1 cellular context compared by ENCODE assay signal in the genomic region with DNA sequence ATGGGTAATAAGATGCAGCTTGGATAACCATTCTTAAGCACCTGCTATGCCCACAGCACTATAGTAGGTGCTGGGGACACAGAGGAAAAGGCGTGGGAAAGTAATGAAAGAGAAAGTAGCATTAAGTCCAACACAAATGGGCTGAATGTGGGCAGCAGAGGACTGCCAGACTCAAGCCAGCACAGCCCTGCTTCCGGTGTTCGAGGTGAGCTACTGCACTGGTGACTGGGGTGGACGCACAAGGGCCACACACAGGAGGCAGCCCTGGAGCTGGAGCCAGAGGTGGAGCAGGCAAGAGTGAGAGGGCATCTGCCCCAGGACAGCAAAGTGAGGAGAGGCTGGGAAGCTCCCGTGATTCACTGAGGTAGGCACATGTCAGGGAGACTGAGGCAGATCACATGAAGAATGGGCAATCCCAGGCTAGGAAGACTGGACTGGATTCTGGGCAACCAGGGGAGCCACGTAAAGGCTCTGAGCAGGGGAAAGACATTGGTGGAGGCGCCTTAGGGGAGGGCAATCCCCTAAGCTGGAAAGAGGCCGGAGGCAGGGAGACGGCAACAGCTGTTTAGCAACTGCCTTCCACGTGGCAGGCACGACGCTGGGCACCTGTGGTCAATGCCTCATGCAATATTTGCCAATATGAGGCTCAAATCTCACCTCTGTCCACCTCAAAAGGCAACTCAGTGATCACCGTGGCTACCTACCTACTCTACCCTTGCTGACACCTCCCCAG.
TF ChIP-seq lines count a peak whose summit lies in the region.

No MANE protein-coding gene starts in this region.

TF ChIP-seq in HEK293, 187 proteins besides CTCF, POLR2A, EP300 and RAD21 (continued from another document):
- TF ChIP-seq, protein P1, sequence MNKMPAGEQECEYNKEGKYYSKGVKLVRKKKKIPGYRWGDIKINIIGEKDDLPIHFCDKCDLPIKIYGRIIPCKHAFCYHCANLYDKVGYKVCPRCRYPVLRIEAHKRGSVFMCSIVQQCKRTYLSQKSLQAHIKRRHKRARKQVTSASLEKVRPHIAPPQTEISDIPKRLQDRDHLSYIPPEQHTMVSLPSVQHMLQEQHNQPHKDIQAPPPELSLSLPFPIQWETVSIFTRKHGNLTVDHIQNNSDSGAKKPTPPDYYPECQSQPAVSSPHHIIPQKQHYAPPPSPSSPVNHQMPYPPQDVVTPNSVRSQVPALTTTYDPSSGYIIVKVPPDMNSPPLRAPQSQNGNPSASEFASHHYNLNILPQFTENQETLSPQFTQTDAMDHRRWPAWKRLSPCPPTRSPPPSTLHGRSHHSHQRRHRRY (tag by site-specific recombination; IDR thresholded peaks at IDR 0.05), result no peak
- TF ChIP-seq ZNF354C (tag by site-specific recombination; IDR thresholded peaks at IDR 0.05; ENCODE audit: borderline replicate concordance, low read depth), result no peak
- no peak for TF ChIP-seq ZNF658 (tag by site-specific recombination; IDR thresholded peaks at IDR 0.05)
- no peak for TF ChIP-seq MZF1 (tag by site-specific recombination; IDR thresholded peaks at IDR 0.05; ENCODE audit: borderline replicate concordance)
- no peak for TF ChIP-seq ZNF626 (tag by site-specific recombination; IDR thresholded peaks at IDR 0.05)
- TF ChIP-seq, protein P2, sequence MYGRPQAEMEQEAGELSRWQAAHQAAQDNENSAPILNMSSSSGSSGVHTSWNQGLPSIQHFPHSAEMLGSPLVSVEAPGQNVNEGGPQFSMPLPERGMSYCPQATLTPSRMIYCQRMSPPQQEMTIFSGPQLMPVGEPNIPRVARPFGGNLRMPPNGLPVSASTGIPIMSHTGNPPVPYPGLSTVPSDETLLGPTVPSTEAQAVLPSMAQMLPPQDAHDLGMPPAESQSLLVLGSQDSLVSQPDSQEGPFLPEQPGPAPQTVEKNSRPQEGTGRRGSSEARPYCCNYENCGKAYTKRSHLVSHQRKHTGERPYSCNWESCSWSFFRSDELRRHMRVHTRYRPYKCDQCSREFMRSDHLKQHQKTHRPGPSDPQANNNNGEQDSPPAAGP (tag by site-specific recombination; IDR thresholded peaks at IDR 0.05), result no peak
